In genomic region chr10:87301466-87302115, GRCh38 we compare ENCODE assay signal across 8 cellular contexts. TPM values are rescaled to one million over a fixed set of nuclear protein-coding genes. Genes with fewer than 3 reads are reported as not detected.
DNase-seq lines count a peak whose midpoint lies in the region; ATAC-seq and TF ChIP-seq lines count a peak whose summit lies in the region.
"Not testable (repeated sequence)": the region's sequence is repeated elsewhere in the genome, so short reads cannot be mapped to it uniquely, and the experiment has no call there.

No MANE protein-coding gene starts in this region.

- H3K36me3 ChIP-seq in heart right ventricle = not testable (repeated sequence)

- intact Hi-C loops in activated naive CD4-positive, alpha-beta T cell treated with anti-CD3 and anti-CD28 coated beads for 36 hours (cut with micrococcal nuclease); heart right ventricle (cut with DNase I): not testable (repeated sequence)

- H3K27me3 ChIP-seq in heart right ventricle = not testable (repeated sequence)

- not testable (repeated sequence) for H3K4me3 ChIP-seq in heart right ventricle

- not testable (repeated sequence) for H3K27ac Mint-ChIP-seq in activated naive CD4-positive, alpha-beta T cell treated with anti-CD3 and anti-CD28 coated beads for 36 hours; progenitor cell of endocrine pancreas; stimulated activated naive CD8-positive, alpha-beta T cell treated with anti-CD3 and anti-CD28 coated beads, Interleukin-15, amount 100 ng/mL, for 72 hours

- TF ChIP-seq CTCF in GM13977 (IDR thresholded peaks at IDR 0.05; ENCODE audit: extremely low read depth, insufficient read depth, missing control alignments) (peak; percentile 45), heart right ventricle (IDR thresholded peaks at IDR 0.05) (peak in 8 of 9 donors; percentile 17 to 50 (median 43)), progenitor cell of endocrine pancreas (IDR thresholded peaks at IDR 0.05; ENCODE audit: unreplicated experiment) (peak; percentile 41)

- in situ Hi-C loops in GM13977 (cut with MboI; ENCODE audit: low pct_unique_long_range_greater_than_20kb, low sequenced_read_pairs, unreplicated experiment) = not testable (repeated sequence)

- not testable (repeated sequence) for H3K27me3 Mint-ChIP-seq in activated naive CD4-positive, alpha-beta T cell treated with anti-CD3 and anti-CD28 coated beads for 36 hours (ENCODE audit: low read depth); progenitor cell of endocrine pancreas; stimulated activated naive CD8-positive, alpha-beta T cell treated with anti-CD3 and anti-CD28 coated beads, Interleukin-15, amount 100 ng/mL, for 72 hours

- H3K4me1 ChIP-seq in heart right ventricle = not testable (repeated sequence)

- CTCF ChIA-PET in activated naive CD4-positive, alpha-beta T cell treated with anti-CD3 and anti-CD28 coated beads for 36 hours (lab: Charles Lee) = not testable (repeated sequence)

- H3K27ac ChIP-seq in heart right ventricle = not testable (repeated sequence)

- H3K36me3 Mint-ChIP-seq in activated naive CD4-positive, alpha-beta T cell treated with anti-CD3 and anti-CD28 coated beads for 36 hours (ENCODE audit: low read depth); progenitor cell of endocrine pancreas (ENCODE audit: insufficient read depth): not testable (repeated sequence)

- H3K9me3 Mint-ChIP-seq in activated naive CD4-positive, alpha-beta T cell treated with anti-CD3 and anti-CD28 coated beads for 36 hours; progenitor cell of endocrine pancreas (ENCODE audit: low read depth); stimulated activated naive CD8-positive, alpha-beta T cell treated with anti-CD3 and anti-CD28 coated beads, Interleukin-15, amount 100 ng/mL, for 72 hours: not testable (repeated sequence)

- ATAC-seq in GM21717 (IDR thresholded peaks at IDR 0.05; ENCODE audit: unreplicated experiment) (peak; percentile 66), HG03159 (IDR thresholded peaks at IDR 0.05; ENCODE audit: unreplicated experiment) (peak; percentile 97), heart right ventricle (peak; percentile 94 to 99 (median 97))
- peak; percentile 91 for ATAC-seq in stimulated activated naive CD8-positive, alpha-beta T cell treated with anti-CD3 and anti-CD28 coated beads, Interleukin-15, amount 100 ng/mL, for 72 hours

- H3K4me3 Mint-ChIP-seq in activated naive CD4-positive, alpha-beta T cell treated with anti-CD3 and anti-CD28 coated beads for 36 hours; progenitor cell of endocrine pancreas (ENCODE audit: low read depth); stimulated activated naive CD8-positive, alpha-beta T cell treated with anti-CD3 and anti-CD28 coated beads, Interleukin-15, amount 100 ng/mL, for 72 hours: not testable (repeated sequence)

- H3K4me1 Mint-ChIP-seq in activated naive CD4-positive, alpha-beta T cell treated with anti-CD3 and anti-CD28 coated beads for 36 hours (ENCODE audit: low read depth); progenitor cell of endocrine pancreas (ENCODE audit: low read depth); stimulated activated naive CD8-positive, alpha-beta T cell treated with anti-CD3 and anti-CD28 coated beads, Interleukin-15, amount 100 ng/mL, for 72 hours: not testable (repeated sequence)

- DNase-seq in GM13977 (ENCODE audit: low spot score) = not testable (repeated sequence)
- DNase-seq in activated CD4-positive, alpha-beta T cell treated with anti-CD3 and anti-CD28 coated beads for 24 hours (ENCODE audit: low read depth in 2 of 2) = peak; percentile 17
- peak; percentile 36 for DNase-seq in activated naive CD4-positive, alpha-beta T cell treated with anti-CD3 and anti-CD28 coated beads for 36 hours
- DNase-seq in heart right ventricle (peak; percentile 26 to 38), progenitor cell of endocrine pancreas (ENCODE audit: low spot score, unreplicated experiment) (peak; percentile 19)
- peak; percentile 15 to 26 for DNase-seq in stimulated activated naive CD8-positive, alpha-beta T cell treated with anti-CD3 and anti-CD28 coated beads, Interleukin-15, amount 100 ng/mL, for 72 hours

- not testable (repeated sequence) for H3K9me3 ChIP-seq in heart right ventricle

- WGBS in heart right ventricle, 2 donors = 5 to 10% methylated on average over 12 to 13 of the region's 16 CpGs

RNA-seq across cellular contexts. Expression of gene NUTM2D, which starts 56.0 kb away (rescaled TPM):
- total RNA-seq in activated naive CD4-positive, alpha-beta T cell treated with anti-CD3 and anti-CD28 coated beads for 36 hours = under 1 TPM; 0.35 to 0.55 TPM
- total RNA-seq in heart right ventricle (1 to 10 TPM; 3.1 to 7.7 (median 5.7) TPM), progenitor cell of endocrine pancreas (9.8 and 10.7 TPM in 2 replicates)
- polyA plus RNA-seq in heart right ventricle = 10 to 100 TPM in 1 of 2 donors, 1 to 10 TPM in 1; 1.1 to 14.6 TPM
